Comparison of ENCODE assay signal across 29 cellular contexts in genomic region chr7:77885155-77885554, GRCh38.
DNase-seq lines count a peak whose midpoint lies in the region; ATAC-seq, FAIRE-seq and TF ChIP-seq lines count a peak whose summit lies in the region.
"Had no signal": no experiment of that assay in that cellular context is flagged by ENCODE, and none has a peak within 500 bp of the region (broad histone marks: within the 10 kb centered on the region; RNA-seq: fewer than 3 reads in every experiment).

No MANE protein-coding gene starts in this region.

- no peak for TF ChIP-seq EP300 in K562 (IDR thresholded peaks at IDR 0.05; ENCODE audit: low read length)

- CTCF ChIA-PET in K562 (lab: Yijun Ruan, JAX; ENCODE audit: low intra/inter-chr PET ratio), result no interaction called here

- DNase-seq in K562 (ENCODE audit: extremely low read depth in 1 of 4, low spot score in 3 of 4) (no peak), gastrocnemius medialis (no peak), urothelium cell line (ENCODE audit: low spot score) (no peak), Right ventricle myocardium superior (no peak), spleen (no peak)
- no peak for DNase-seq in NK-92 treated with Interleukin-12 subunit alpha and Interleukin-12 subunit beta, amount 100 ng/mL, for 24 hours (lab: John Stamatoyannopoulos, UW)
- DNase-seq: 8988T; ACHN; BE2C; C1 segment of cervical spinal cord; CD4-positive, alpha-beta memory T cell; CD4-positive, CD25-positive, alpha-beta regulatory T cell; CD8-positive, alpha-beta memory T cell; COR-L47; DMS 273 treated with DMSO at 0.1 percent for 48 hours; DMS153; DMS53; DMS79; DND-41; EL; GDM1 had no signal

- ATAC-seq in K562 (no peak), gastrocnemius medialis (no peak), Right ventricle myocardium superior (ENCODE audit: poor library complexity) (no peak), GM19397 (IDR thresholded peaks at IDR 0.05; ENCODE audit: unreplicated experiment) (no peak)
- no peak for ATAC-seq in stimulated activated memory B cell treated with anti-CD40 and anti-IgM and Interleukin-4, amounts not matched to agents 10 μg/mL and 1 μg/mL and 100 μg/mL, for 72 hours
- ATAC-seq: GM12878 had no signal

- peaks cover 77% of the 10 kb centered on the region for H3K4me1 Mint-ChIP-seq in stimulated activated memory B cell treated with anti-CD40 and anti-IgM and Interleukin-4, amounts not matched to agents 10 μg/mL and 1 μg/mL and 100 μg/mL, for 72 hours
- H3K4me1 Mint-ChIP-seq: CD14-positive monocyte had no signal

- POLR2A ChIA-PET in K562 (lab: Yijun Ruan, JAX), result no interaction called here

- H3K27me3 Mint-ChIP-seq in stimulated activated memory B cell treated with anti-CD40 and anti-IgM and Interleukin-4, amounts not matched to agents 10 μg/mL and 1 μg/mL and 100 μg/mL, for 72 hours, result no peaks in the 10 kb centered on the region
- H3K27me3 Mint-ChIP-seq: CD4-positive, alpha-beta memory T cell; CD4-positive, CD25-positive, alpha-beta regulatory T cell; CD8-positive, alpha-beta memory T cell had no signal

- H3K79me2 ChIP-seq in K562 (ENCODE audit: control insufficient read depth, insufficient read depth, low read length), result peaks cover 50% of the 10 kb centered on the region

- WGBS in K562 (ENCODE audit: insufficient coverage, low coverage, missing lambda C conversion rate), result 84% methylated on average over 4 of the region's 4 CpGs
- WGBS in spleen, 5 donors, result 85 to 98% (median 94%) methylated on average over 4 of the region's 4 CpGs

- FAIRE-seq in K562 (lab: Jason Lieb, UNC) (no peak), urothelium cell line (lab: Jason Lieb, UNC) (peak; percentile 23)
- FAIRE-seq: A204.1, GM12878, GM12892, GM18507 had no signal

- no peak overlapping the region for H2AFZ ChIP-seq in K562 (ENCODE audit: low read depth, low read length)

- peak overlapping the region; percentile 63 for H3K27ac Mint-ChIP-seq in stimulated activated memory B cell treated with anti-CD40 and anti-IgM and Interleukin-4, amounts not matched to agents 10 μg/mL and 1 μg/mL and 100 μg/mL, for 72 hours
- H3K27ac Mint-ChIP-seq: CD14-positive monocyte; CD4-positive, CD25-positive, alpha-beta regulatory T cell had no signal

- H3K9me3 Mint-ChIP-seq in stimulated activated memory B cell treated with anti-CD40 and anti-IgM and Interleukin-4, amounts not matched to agents 10 μg/mL and 1 μg/mL and 100 μg/mL, for 72 hours, result no peaks in the 10 kb centered on the region
- H3K9me3 Mint-ChIP-seq: CD4-positive, alpha-beta memory T cell; CD8-positive, alpha-beta memory T cell had no signal

- H3K36me3 Mint-ChIP-seq in stimulated activated memory B cell treated with anti-CD40 and anti-IgM and Interleukin-4, amounts not matched to agents 10 μg/mL and 1 μg/mL and 100 μg/mL, for 72 hours, result peaks cover 51% of the 10 kb centered on the region

- no peaks in the 10 kb centered on the region for H3K36me3 ChIP-seq in K562 (ENCODE audit: control insufficient read depth, insufficient read depth, low read length)
- no peaks in the 10 kb centered on the region for H3K36me3 ChIP-seq in gastrocnemius medialis
- no peaks in the 10 kb centered on the region for H3K36me3 ChIP-seq in spleen
- H3K36me3 ChIP-seq: BE2C, BLaER1 had no signal

- intact Hi-C loops in K562 (cut with micrococcal nuclease), result no loop called here
- intact Hi-C loops in gastrocnemius medialis (cut with DNase I; ENCODE audit: low total_unique reads), result loop anchor here (5.0 kb wide), 1 partner anchor 88 kb away; the partner anchor contains the start of genes PHTF2 and TMEM60
- intact Hi-C loops in Right ventricle myocardium superior (cut with DNase I), result no loop called here
- intact Hi-C loops in spleen (cut with DNase I; ENCODE audit: low total_unique reads), result no loop called here

- H3K27ac ChIP-seq in K562 (ENCODE audit: extremely low read depth, low read depth, low read length), result no peak overlapping the region
- H3K27ac ChIP-seq in gastrocnemius medialis, result peak overlapping the region; percentile 64 to 75 (median 72)
- no peak overlapping the region for H3K27ac ChIP-seq in spleen
- H3K27ac ChIP-seq: BLaER1 had no signal

- H3K4me3 ChIP-seq in K562 (no peak overlapping the region), gastrocnemius medialis (no peak overlapping the region), spleen (no peak overlapping the region)
- H3K4me3 ChIP-seq: BLaER1, GM12878 had no signal

- no peaks in the 10 kb centered on the region for H3K27me3 ChIP-seq in K562 (ENCODE audit: control insufficient read depth in 2 of 2, insufficient read depth in 2 of 2, low read length in 2 of 2)
- H3K27me3 ChIP-seq in gastrocnemius medialis, result no peaks in the 10 kb centered on the region
- no peaks in the 10 kb centered on the region for H3K27me3 ChIP-seq in spleen (replicated peaks in 1 of 7)
- H3K27me3 ChIP-seq: BE2C, BLaER1 had no signal

- TF ChIP-seq POLR2A in K562 (conservative IDR thresholded peaks at IDR 0.05) (no peak), gastrocnemius medialis (IDR thresholded peaks at IDR 0.05) (no peak), spleen (IDR thresholded peaks at IDR 0.05) (no peak)

- no peaks in the 10 kb centered on the region for H3K4me1 ChIP-seq in K562 (replicated peaks in 1 of 2; ENCODE audit: control insufficient read depth in 2 of 2, insufficient read depth in 2 of 2, low read length in 2 of 2)
- peaks cover 35 to 37% of the 10 kb centered on the region in 2 donors for H3K4me1 ChIP-seq in gastrocnemius medialis
- peaks cover 0 to 7% (median 0%) of the 10 kb centered on the region in 6 donors for H3K4me1 ChIP-seq in spleen
- H3K4me1 ChIP-seq: BE2C, BLaER1 had no signal

- TF ChIP-seq CTCF in K562 (IDR thresholded peaks at IDR 0.05 in 2 of 3, conservative IDR thresholded peaks at IDR 0.05 in 1 of 3; ENCODE audit: insufficient read depth in 2 of 3, low read depth in 1 of 3, low read length in 3 of 3) (no peak), gastrocnemius medialis (IDR thresholded peaks at IDR 0.05 in 4 of 5, conservative IDR thresholded peaks at IDR 0.05 in 1 of 5) (no peak), spleen (IDR thresholded peaks at IDR 0.05 in 8 of 11, conservative IDR thresholded peaks at IDR 0.05 in 3 of 11) (no peak)

- no peak for TF ChIP-seq RAD21 in K562 (CRISPR knock-in tag; conservative IDR thresholded peaks at IDR 0.05 in 1 of 2, IDR thresholded peaks at IDR 0.05 in 1 of 2)

- H3K4me2 ChIP-seq in K562 (ENCODE audit: insufficient read depth, low read length), result no peak overlapping the region
- H3K4me2 ChIP-seq: BLaER1 had no signal

- no peaks in the 10 kb centered on the region for H4K20me1 ChIP-seq in K562 (replicated peaks; ENCODE audit: control insufficient read depth, insufficient read depth, low read length)
- H4K20me1 ChIP-seq: BLaER1 had no signal

- no peak overlapping the region for H3K4me3 Mint-ChIP-seq in stimulated activated memory B cell treated with anti-CD40 and anti-IgM and Interleukin-4, amounts not matched to agents 10 μg/mL and 1 μg/mL and 100 μg/mL, for 72 hours
- H3K4me3 Mint-ChIP-seq: CD14-positive monocyte; CD4-positive, CD25-positive, alpha-beta regulatory T cell; CD8-positive, alpha-beta memory T cell had no signal

- no peaks in the 10 kb centered on the region for H3K9me3 ChIP-seq in K562 (replicated peaks; ENCODE audit: control insufficient read depth, insufficient read depth, low read depth, low read length)
- no peaks in the 10 kb centered on the region for H3K9me3 ChIP-seq in gastrocnemius medialis
- no peaks in the 10 kb centered on the region for H3K9me3 ChIP-seq in spleen
- H3K9me3 ChIP-seq: BE2C, BLaER1 had no signal

- no peak overlapping the region for H3K9ac ChIP-seq in K562 (ENCODE audit: insufficient read depth in 1 of 2, low read depth in 2 of 2, low read length in 2 of 2)
- H3K9ac ChIP-seq: BLaER1 had no signal

- no TSS peak for BruUV-seq in K562 (replicated peaks; lab: Mats Ljungman, UMichigan)

- in situ Hi-C loops in K562 (cut with MboI) (no loop called here), gastrocnemius medialis (cut with MboI; ENCODE audit: low sequenced_read_pairs in 4 of 4) (no loop called here)

- no peaks in the 10 kb centered on the region for H3K9me1 ChIP-seq in K562 (ENCODE audit: control insufficient read depth, insufficient read depth, low read length)

TF ChIP-seq in K562, 482 proteins besides CTCF, POLR2A, EP300 and RAD21:
- TF ChIP-seq ZNF121 (CRISPR knock-in tag; conservative IDR thresholded peaks at IDR 0.05) (peak; percentile 53), MLLT1 (IDR thresholded peaks at IDR 0.05) (no peak)

Comparison
In these comparisons a context has a peak if more than half of its experiments do, and no peak if none do; other contexts are left out.
1. H3K27ac ChIP-seq: peak in gastrocnemius medialis (4 of 4); none in K562 (single experiment) and spleen (0 of 8).